7 cellular contexts compared by ENCODE assay signal in the genomic region with DNA sequence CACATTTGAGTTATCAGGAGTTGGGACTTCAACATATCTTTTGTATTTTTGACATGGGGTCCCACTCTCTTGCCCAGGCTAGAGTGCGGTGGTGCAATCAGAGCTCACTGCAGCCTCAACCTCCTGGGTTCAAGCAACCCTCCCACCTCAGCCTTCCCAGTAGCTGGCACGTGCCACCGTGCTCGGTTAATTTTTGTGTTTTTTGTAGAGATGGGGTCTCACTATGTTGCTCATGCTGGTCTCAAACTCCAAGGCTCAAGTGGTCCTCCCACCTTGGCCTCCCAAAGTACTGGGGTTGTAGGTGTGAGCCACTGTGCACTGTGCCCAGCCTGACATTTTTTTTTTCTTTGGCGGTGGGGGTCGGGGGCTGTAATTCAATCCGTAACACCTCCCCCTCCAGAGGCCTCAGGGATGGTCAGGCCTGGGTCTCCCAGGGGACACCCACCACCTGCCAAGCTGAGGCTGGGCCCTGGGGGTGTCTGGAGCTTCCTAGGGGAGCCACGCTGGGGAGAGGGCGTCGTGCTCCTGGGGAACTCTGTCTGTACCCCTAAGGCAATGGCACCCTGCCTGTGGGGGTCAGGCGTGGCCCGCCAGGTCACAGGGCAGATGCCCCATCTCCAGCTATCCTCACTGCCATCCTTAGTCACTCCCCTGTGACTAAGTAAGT.
DNase-seq lines count a peak whose midpoint lies in the region; ATAC-seq, FAIRE-seq and TF ChIP-seq lines count a peak whose summit lies in the region.
"Not testable (repeated sequence)": the region's sequence is repeated elsewhere in the genome, so short reads cannot be mapped to it uniquely, and the experiment has no call there.

No MANE protein-coding gene starts in this region.

- H3K18ac ChIP-seq in H9 (ENCODE audit: insufficient read length, low read depth, low read length): not testable (repeated sequence)

- TF ChIP-seq EP300 in sigmoid colon (IDR thresholded peaks at IDR 0.05): not testable (repeated sequence)

- H2BK120ac ChIP-seq in H9 (ENCODE audit: low read depth, low read length, poor library complexity, severe bottlenecking): not testable (repeated sequence)

- peaks cover 4 to 13% of the 10 kb centered on the region in 2 experiments; a peak in 3 of 4 replicates for H3K4me1 Mint-ChIP-seq in H9
- H3K4me1 Mint-ChIP-seq in WTC11, endodermal cell: not testable (repeated sequence)
- H3K4me1 Mint-ChIP-seq in natural killer cell: peaks cover 12 to 18% of the 10 kb centered on the region in 2 donors

- POLR2A ChIA-PET in WTC11 (lab: Charles Lee): not testable (repeated sequence)

- not testable (repeated sequence) for H3K14ac ChIP-seq in H9 (ENCODE audit: insufficient read depth, low read length)

- not testable (repeated sequence) for H2AFZ ChIP-seq in H9 (ENCODE audit: low read length)

- peaks cover 14% of the 10 kb centered on the region for H3K79me1 ChIP-seq in H9 (ENCODE audit: insufficient read depth, low read depth, low read length, poor library complexity, severe bottlenecking)

- H3K23me2 ChIP-seq in H9 (ENCODE audit: insufficient read length, low read depth, low read length, poor library complexity, severe bottlenecking): not testable (repeated sequence)

- H3K36me3 Mint-ChIP-seq in H9 (ENCODE audit: insufficient read depth in 1 of 3, low read depth in 3 of 3): peaks cover 20 to 51% (median 37%) of the 10 kb centered on the region in 3 experiments
- peaks cover 11% of the 10 kb centered on the region for H3K36me3 Mint-ChIP-seq in WTC11
- H3K36me3 Mint-ChIP-seq in endodermal cell (ENCODE audit: low read depth): peaks cover 24% of the 10 kb centered on the region
- not testable (repeated sequence) for H3K36me3 Mint-ChIP-seq in natural killer cell

- CTCF ChIA-PET in WTC11 (lab: Charles Lee): not testable (repeated sequence)

- peak; percentile 25 for DNase-seq in H9
- DNase-seq in WTC11 (ENCODE audit: low spot score): peak; percentile 5
- peak; percentile 53 for DNase-seq in activated effector memory CD4-positive, alpha-beta T cell treated with anti-CD3 and anti-CD28 coated beads, Interleukin-2, amount 50 U/mL, for 16 hours
- peak; percentile 25 for DNase-seq in endodermal cell
- peak; percentile 64 for DNase-seq in kidney
- DNase-seq in natural killer cell: peak; percentile 4
- peak; percentile 57 for DNase-seq in sigmoid colon

- not testable (repeated sequence) for H4K8ac ChIP-seq in H9 (replicated peaks; ENCODE audit: insufficient read length, low read depth, low read length)

- not testable (repeated sequence) for TF ChIP-seq CTCF in H9 (conservative IDR thresholded peaks at IDR 0.05); WTC11 (IDR thresholded peaks at IDR 0.05); endodermal cell (conservative IDR thresholded peaks at IDR 0.05); kidney (IDR thresholded peaks at IDR 0.05; ENCODE audit: borderline replicate concordance, extremely low read depth, insufficient read depth); natural killer cell (IDR thresholded peaks at IDR 0.05); sigmoid colon (IDR thresholded peaks at IDR 0.05)

- intact Hi-C loops in kidney (cut with DNase I); natural killer cell (cut with micrococcal nuclease); sigmoid colon (cut with DNase I): not testable (repeated sequence)

- H2BK20ac ChIP-seq in H9 (ENCODE audit: low read depth, low read length, poor library complexity, severe bottlenecking): not testable (repeated sequence)

- not testable (repeated sequence) for H4K5ac ChIP-seq in H9 (ENCODE audit: insufficient read length, low read depth, low read length)

- H3K23ac ChIP-seq in H9 (ENCODE audit: insufficient read length, low read depth, low read length): not testable (repeated sequence)

- not testable (repeated sequence) for H3T11ph ChIP-seq in H9 (ENCODE audit: low read length)

- not testable (repeated sequence) for H2BK15ac ChIP-seq in H9 (ENCODE audit: low read depth, low read length)

- H4K20me1 ChIP-seq in H9 (ENCODE audit: control insufficient read depth, insufficient read depth, insufficient read length): not testable (repeated sequence)

- not testable (repeated sequence) for H2BK5ac ChIP-seq in H9 (ENCODE audit: insufficient read length, low read length)

- H3K9ac ChIP-seq in H9 (ENCODE audit: extremely low read depth, insufficient read length, low read length); endodermal cell (ENCODE audit: extremely low read depth, low read length, poor library complexity, severe bottlenecking); kidney (ENCODE audit: low read length in 2 of 2): not testable (repeated sequence)

- H3K27me3 ChIP-seq in H9 (ENCODE audit: insufficient read depth, low read length); endodermal cell (ENCODE audit: control insufficient read depth, insufficient read depth, low read length, poor library complexity, severe bottlenecking); sigmoid colon: not testable (repeated sequence)

- not testable (repeated sequence) for H3K4me3 Mint-ChIP-seq in H9, WTC11, endodermal cell, natural killer cell

- H3K27ac ChIP-seq in H9 (ENCODE audit: insufficient read length, low read depth, low read length); endodermal cell (ENCODE audit: low read depth, low read length); kidney (ENCODE audit: low read depth in 2 of 2, low read length in 2 of 2); sigmoid colon: not testable (repeated sequence)

- H2BK12ac ChIP-seq in H9 (ENCODE audit: insufficient read length, low read depth, low read length): not testable (repeated sequence)

- not testable (repeated sequence) for H3K36me3 ChIP-seq in endodermal cell (ENCODE audit: control insufficient read depth, insufficient read depth, low read length); kidney (ENCODE audit: control insufficient read depth in 1 of 2, insufficient read depth in 2 of 2, low read length in 2 of 2); sigmoid colon

- not testable (repeated sequence) for H3K27me3 Mint-ChIP-seq in H9 (ENCODE audit: low read depth); WTC11 (ENCODE audit: low read depth); endodermal cell (ENCODE audit: insufficient read depth); natural killer cell (ENCODE audit: low read depth in 2 of 2)

- not testable (repeated sequence) for H4K91ac ChIP-seq in H9 (ENCODE audit: insufficient read length, low read depth, low read length)

- not testable (repeated sequence) for ATAC-seq in WTC11, natural killer cell

- H3K4me2 ChIP-seq in H9 (ENCODE audit: insufficient read depth, insufficient read length, low read length): not testable (repeated sequence)

- not testable (repeated sequence) for H3K9me3 ChIP-seq in H9 (ENCODE audit: control insufficient read depth, low read depth, low read length); endodermal cell (ENCODE audit: control insufficient read depth, low read length); kidney (ENCODE audit: control insufficient read depth in 1 of 2, low read length in 2 of 2); sigmoid colon

- peaks cover 45% of the 10 kb centered on the region; the same call in 1 of the 2 replicates for H3K79me2 ChIP-seq in H9 (ENCODE audit: insufficient read depth, low read length)

- FAIRE-seq in kidney (lab: Jason Lieb, UNC): not testable (repeated sequence)

- H3K9me3 Mint-ChIP-seq in H9, WTC11, endodermal cell, natural killer cell: not testable (repeated sequence)

- not testable (repeated sequence) for H3K56ac ChIP-seq in H9 (ENCODE audit: insufficient read length, low read depth, low read length)

- H3K27ac Mint-ChIP-seq in H9 (peak overlapping the region in 1 of 3 experiments; percentile 67; a peak in 1 of 7 replicates), WTC11 (0 out of 2 replicates have a peak overlapping the region, but pooled peaks have one; percentile 23)
- H3K27ac Mint-ChIP-seq in endodermal cell, natural killer cell: not testable (repeated sequence)

- H3K4me3 ChIP-seq in endodermal cell (ENCODE audit: low read length); kidney (ENCODE audit: low read length in 2 of 2); sigmoid colon: not testable (repeated sequence)

- no CpG with 5 or more reads among the region's 12 CpGs for WGBS in H9 (ENCODE audit: extremely low coverage, insufficient read length, low lambda C conversion rate)
- WGBS in endodermal cell (ENCODE audit: insufficient coverage in 1 of 2, insufficient read length in 1 of 2), 2 experiments: 97% methylated on average over 7 to 12 of the region's 12 CpGs
- 94% methylated on average over 12 of the region's 12 CpGs for WGBS in sigmoid colon, 2 donors

- H2AK5ac ChIP-seq in H9 (ENCODE audit: insufficient read length, low read length): not testable (repeated sequence)

- H3K4ac ChIP-seq in H9 (ENCODE audit: low read depth, low read length): not testable (repeated sequence)

- not testable (repeated sequence) for TF ChIP-seq POLR2A in sigmoid colon (IDR thresholded peaks at IDR 0.05)

- H3K4me1 ChIP-seq in H9 (ENCODE audit: insufficient read depth, low read length); endodermal cell (ENCODE audit: control insufficient read depth, insufficient read depth, low read length); kidney (ENCODE audit: control insufficient read depth in 1 of 2, insufficient read depth in 1 of 2, low read depth in 1 of 2, low read length in 2 of 2); sigmoid colon: not testable (repeated sequence)

TF ChIP-seq in WTC11, 78 proteins besides CTCF, POLR2A, EP300 and RAD21:
- 0 out of 2 replicates have a peak, but pooled peaks have one; percentile 35 for TF ChIP-seq ZNF121 (CRISPR knock-in tag; IDR thresholded peaks at IDR 0.05)

Comparison
In these comparisons a context has a peak if more than half of its experiments do, and no peak if none do; other contexts are left out.
1. DNase-seq: peak in every context shown above with its lines; median percentile 64 in kidney; 57 in sigmoid colon; 53 in activated effector memory CD4-positive, alpha-beta T cell treated with anti-CD3 and anti-CD28 coated beads, Interleukin-2, amount 50 U/mL, for 16 hours; 25 in H9; 25 in endodermal cell; 5 in WTC11; 4 in natural killer cell.